In the genomic region with DNA sequence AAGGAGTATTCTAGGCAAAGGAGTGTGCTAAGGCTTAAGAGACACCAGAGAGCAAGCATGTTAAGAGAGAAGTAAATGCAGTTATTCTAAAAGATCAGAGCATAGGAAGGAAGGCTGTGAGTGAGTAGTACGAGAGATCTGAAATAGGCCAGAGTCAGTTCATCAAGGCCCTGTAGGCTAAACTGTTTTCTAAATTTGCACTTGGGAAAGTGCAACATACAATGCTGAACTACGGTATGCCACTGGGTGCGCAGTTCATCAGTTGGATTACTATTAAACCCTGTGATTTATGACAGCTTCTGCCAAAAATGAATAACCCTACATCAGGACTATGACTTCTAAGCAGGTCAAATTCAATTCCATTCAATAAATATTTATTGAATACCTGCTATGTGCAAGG, we compare ENCODE assay signal across 30 cellular contexts. TPM values are rescaled to one million over a fixed set of nuclear protein-coding genes. Genes with fewer than 3 reads are reported as not detected.
DNase-seq lines count a peak whose midpoint lies in the region; ATAC-seq, FAIRE-seq and TF ChIP-seq lines count a peak whose summit lies in the region.
"Had no signal": no experiment of that assay in that cellular context is flagged by ENCODE, and none has a peak within 500 bp of the region (broad histone marks: within the 10 kb centered on the region; RNA-seq: fewer than 3 reads in every experiment).

No MANE protein-coding gene starts in this region.

- peaks cover under 1 to 29% of the 10 kb centered on the region in 2 experiments; a peak in 3 of 5 replicates for H3K36me3 ChIP-seq in HepG2 (replicated peaks in 1 of 2; ENCODE audit: control insufficient read depth in 1 of 2, insufficient read depth in 2 of 2, low read length in 2 of 2)

- no peak overlapping the region for H3K4me3 ChIP-seq in HepG2 (replicated peaks in 1 of 3; ENCODE audit: insufficient read depth in 1 of 3, low read depth in 2 of 3, low read length in 3 of 3)
- H3K4me3 ChIP-seq: ascending aorta, cardiac muscle cell, esophagus muscularis mucosa, suprapubic skin had no signal

- H3K9me3 Mint-ChIP-seq in WTC11 (no peaks in the 10 kb centered on the region), immature natural killer cell (no peaks in the 10 kb centered on the region)
- H3K9me3 Mint-ChIP-seq in stimulated activated naive CD8-positive, alpha-beta T cell treated with anti-CD3 and anti-CD28 coated beads, Interleukin-15, amount 100 ng/mL, for 72 hours: no peaks in the 10 kb centered on the region
- H3K9me3 Mint-ChIP-seq: activated T-cell treated with anti-CD3 and anti-CD28 coated beads, Interleukin-2, amount 50 U/mL, for 4 hours; H9 had no signal

- H2AFZ ChIP-seq in HepG2 (ENCODE audit: low read length): no peak overlapping the region

- H3K4me3 Mint-ChIP-seq in WTC11 (no peak overlapping the region), immature natural killer cell (peak overlapping the region in 3 of 5 donors; percentile 4 to 33 (median 8))
- H3K4me3 Mint-ChIP-seq in stimulated activated naive CD8-positive, alpha-beta T cell treated with anti-CD3 and anti-CD28 coated beads, Interleukin-15, amount 100 ng/mL, for 72 hours: peak overlapping the region; percentile 36 to 41
- H3K4me3 Mint-ChIP-seq: activated naive CD4-positive, alpha-beta T cell treated with anti-CD3 and anti-CD28 coated beads for 36 hours; activated T-cell treated with anti-CD3 and anti-CD28 coated beads, Interleukin-2, amount 50 U/mL, for 4 hours; H9 had no signal

- H3K36me3 Mint-ChIP-seq in WTC11 (peaks cover 14% of the 10 kb centered on the region), immature natural killer cell (peaks cover 15 to 28% (median 17%) of the 10 kb centered on the region in 3 donors)

- POLR2A ChIA-PET in WTC11 (lab: Charles Lee) (interaction anchor here (0.6 kb wide), 1 partner anchor 621 kb away, joined by 3 read pairs; no protein-coding TSS in a partner anchor), HepG2 (lab: Yijun Ruan, JAX) (no interaction called here)

- intact Hi-C loops in left ventricle myocardium superior (cut with micrococcal nuclease) (no loop called here), Right ventricle myocardium superior (cut with DNase I) (no loop called here), HepG2 (cut with micrococcal nuclease; ENCODE audit: unreplicated experiment) (no loop called here)

- peaks cover 41% of the 10 kb centered on the region for H3K79me2 ChIP-seq in HepG2 (ENCODE audit: insufficient read depth, low read length)

- no peak for TF ChIP-seq RAD21 in HepG2 (CRISPR knock-in tag; IDR thresholded peaks at IDR 0.05)

- TF ChIP-seq POLR2A in HepG2 (IDR thresholded peaks at IDR 0.05; ENCODE audit: insufficient read depth in 1 of 2, low read depth in 2 of 2, low read length in 2 of 2): no peak

- no peak overlapping the region for H3K27ac ChIP-seq in HepG2 (ENCODE audit: extremely low read length, insufficient read depth, low read length)
- H3K27ac ChIP-seq: ascending aorta, cardiac muscle cell, esophagus muscularis mucosa, suprapubic skin had no signal

- no TSS peak for BruUV-seq in HepG2 (replicated peaks; lab: Mats Ljungman, UMichigan)

- CTCF ChIA-PET in WTC11 (lab: Charles Lee) (interaction anchor here (1.3 kb wide), 1 partner anchor 10 kb away, joined by 3 read pairs; the partner anchor contains the start of gene CBLB), HepG2 (lab: Yijun Ruan, JAX; ENCODE audit: low intra/inter-chr PET ratio, low total read pairs) (no interaction called here)

- WGBS in HepG2 (ENCODE audit: low lambda C conversion rate): 99% methylated on average over 3 of the region's 3 CpGs

- H3K9ac ChIP-seq in HepG2 (ENCODE audit: insufficient read depth, low read depth, low read length): no peak overlapping the region

- H3K27me3 Mint-ChIP-seq in WTC11 (ENCODE audit: low read depth): no peaks in the 10 kb centered on the region
- peaks cover 0 to under 1% (median 0%) of the 10 kb centered on the region in 3 donors for H3K27me3 Mint-ChIP-seq in immature natural killer cell (ENCODE audit: low read depth in 3 of 3)
- no peaks in the 10 kb centered on the region for H3K27me3 Mint-ChIP-seq in stimulated activated naive CD8-positive, alpha-beta T cell treated with anti-CD3 and anti-CD28 coated beads, Interleukin-15, amount 100 ng/mL, for 72 hours

- H3K4me2 ChIP-seq in HepG2 (ENCODE audit: low read depth, low read length): no peak overlapping the region

- FAIRE-seq in HepG2 (lab: Jason Lieb, UNC): no peak
- FAIRE-seq: GM18507, urothelium cell line had no signal

- in situ Hi-C loops in HepG2 (cut with HindIII; ENCODE audit: extremely low pct_ligation_motif_present, low pct_unique_long_range_greater_than_20kb): no loop called here

- peak; percentile 34 for ATAC-seq in left ventricle myocardium superior
- ATAC-seq in Right ventricle myocardium superior (ENCODE audit: poor library complexity): no peak
- no peak for ATAC-seq in WTC11
- ATAC-seq in stimulated activated naive CD8-positive, alpha-beta T cell treated with anti-CD3 and anti-CD28 coated beads, Interleukin-15, amount 100 ng/mL, for 72 hours: no peak
- ATAC-seq in HepG2: no peak
- ATAC-seq in HG02571 (IDR thresholded peaks at IDR 0.05; ENCODE audit: unreplicated experiment): no peak
- ATAC-seq: activated T-cell treated with anti-CD3 and anti-CD28 coated beads, Interleukin-2, amount 50 U/mL, for 4 hours; left colon; Panc1; right cardiac atrium had no signal

- H3K27ac Mint-ChIP-seq in WTC11: peak overlapping the region; percentile 0; the same call in 1 of the 2 replicates
- peak overlapping the region in 5 of 6 donors; percentile 8 to 72 (median 61) for H3K27ac Mint-ChIP-seq in immature natural killer cell
- H3K27ac Mint-ChIP-seq in stimulated activated naive CD8-positive, alpha-beta T cell treated with anti-CD3 and anti-CD28 coated beads, Interleukin-15, amount 100 ng/mL, for 72 hours: peak overlapping the region in 1 of 2 donors; percentile 76
- H3K27ac Mint-ChIP-seq: activated naive CD4-positive, alpha-beta T cell treated with anti-CD3 and anti-CD28 coated beads for 36 hours; H9 had no signal

- DNase-seq in left ventricle myocardium superior (no peak), Right ventricle myocardium superior (no peak), WTC11 (ENCODE audit: low spot score) (no peak), immature natural killer cell (no peak), HepG2 (ENCODE audit: low spot score) (no peak)
- no peak for DNase-seq in stimulated activated naive CD8-positive, alpha-beta T cell treated with anti-CD3 and anti-CD28 coated beads, Interleukin-15, amount 100 ng/mL, for 72 hours
- no peak for DNase-seq in stimulated activated CD4-positive, alpha-beta T cell treated with anti-CD3 and anti-CD28 coated beads, Interleukin-4, amount 100 ng/mL, for 1 hour
- DNase-seq: activated naive CD4-positive, alpha-beta T cell treated with anti-CD3 and anti-CD28 coated beads for 36 hours; activated T-cell treated with anti-CD3 and anti-CD28 coated beads, Interleukin-2, amount 50 U/mL, for 4 hours; Caco-2; DND-41; foreskin melanocyte; H9; hippocampal formation; left colon; mesenchymal stem cell; NCI-H1105; NCI-H2029; NCI-H526; right cardiac atrium; SHP77 treated with DMSO at 0.1 percent for 48 hours; stimulated activated CD4-positive, alpha-beta T cell treated with anti-CD3 and anti-CD28 coated beads, Interleukin-2, amount 100 ng/mL, for 24 hours had no signal

- H3K27me3 ChIP-seq in HepG2 (ENCODE audit: control insufficient read depth in 1 of 2, insufficient read depth in 2 of 2, low read length in 2 of 2): no peaks in the 10 kb centered on the region
- H3K27me3 ChIP-seq: ascending aorta, cardiac muscle cell, esophagus muscularis mucosa, suprapubic skin had no signal

- TF ChIP-seq CTCF in WTC11 (IDR thresholded peaks at IDR 0.05): no peak
- TF ChIP-seq CTCF in HepG2 (CRISPR knock-in tag; IDR thresholded peaks at IDR 0.05): no peak

- H3K9me3 ChIP-seq in HepG2 (ENCODE audit: low read length): no peaks in the 10 kb centered on the region
- H3K9me3 ChIP-seq: ascending aorta, Caco-2, esophagus muscularis mucosa, suprapubic skin had no signal

- H3K4me1 Mint-ChIP-seq in WTC11 (peaks cover 7% of the 10 kb centered on the region), immature natural killer cell (peaks cover 48 to 70% of the 10 kb centered on the region in 2 donors)
- H3K4me1 Mint-ChIP-seq in stimulated activated naive CD8-positive, alpha-beta T cell treated with anti-CD3 and anti-CD28 coated beads, Interleukin-15, amount 100 ng/mL, for 72 hours: peaks cover 42% of the 10 kb centered on the region

- peaks cover 9% of the 10 kb centered on the region for H3K4me1 ChIP-seq in HepG2 (ENCODE audit: insufficient read depth, low read length)
- H3K4me1 ChIP-seq: Caco-2 had no signal

- peaks cover 33% of the 10 kb centered on the region for H4K20me1 ChIP-seq in HepG2 (ENCODE audit: insufficient read depth, low read length)

- TF ChIP-seq EP300 in HepG2 (IDR thresholded peaks at IDR 0.05; ENCODE audit: low read depth in 2 of 2, low read length in 2 of 2) (no peak), HepG2 (CRISPR knock-in tag; IDR thresholded peaks at IDR 0.05; ENCODE audit: borderline replicate concordance) (no peak)

RNA-seq across cellular contexts. Expression of gene CBLB, which starts 10.8 kb away (rescaled TPM):
- 60.3 TPM for total RNA-seq in left ventricle myocardium superior
- total RNA-seq in Right ventricle myocardium superior: 56.7 TPM
- total RNA-seq in WTC11 (2021): 19.8 to 20.3 TPM (median 19.8 TPM) in 3 replicates
- 10 to 100 TPM; 27.7 to 62.4 (median 31.5) TPM for polyA plus RNA-seq in immature natural killer cell
- 5.1 and 9.8 TPM in 2 replicates for total RNA-seq in HepG2 (2016; rRNA removed; fragmentation: Illumina TruSeq; extraction: Trizol)
- 1.1 and 1.6 TPM in 2 replicates for total RNA-seq in HepG2 (2016; cell fraction: cytosol; rRNA removed; fragmentation: Illumina TruSeq; extraction: Trizol; ENCODE audit: low read depth)
- 7.4 and 8.5 TPM in 2 replicates for total RNA-seq in HepG2 (2016; cell fraction: insoluble cytoplasmic fraction; rRNA removed; fragmentation: Illumina TruSeq; extraction: Trizol)
- 2.3 and 3.5 TPM in 2 replicates for total RNA-seq in HepG2 (2016; cell fraction: membrane; rRNA removed; fragmentation: Illumina TruSeq; extraction: Trizol)
- 36.8 and 38.2 TPM in 2 replicates for total RNA-seq in HepG2 (2016; cell fraction: nucleus; rRNA removed; fragmentation: Illumina TruSeq; extraction: Trizol)
- 14.9 and 16.4 TPM in 2 replicates for polyA plus RNA-seq in HepG2 (2011; rRNA removed)
- polyA plus RNA-seq in HepG2 (2011; cell fraction: cytosol; rRNA removed): 5.3 and 9.4 TPM in 2 replicates
- polyA plus RNA-seq in HepG2 (2011; cell fraction: nucleus; rRNA removed): 24.6 and 25.9 TPM in 2 replicates
- 12.7 and 15.0 TPM in 2 replicates for polyA plus RNA-seq in HepG2 (2012)
- 0.40 and 0.97 TPM in 2 replicates for polyA plus RNA-seq in HepG2 (2016; cell fraction: cytosol; fragmentation: Illumina TruSeq; extraction: Trizol; ENCODE audit: low read depth)
- 4.2 and 6.6 TPM in 2 replicates for polyA plus RNA-seq in HepG2 (2016; cell fraction: insoluble cytoplasmic fraction; fragmentation: Illumina TruSeq; extraction: Trizol; ENCODE audit: low read depth)
- 1.3 and 1.9 TPM in 2 replicates for polyA plus RNA-seq in HepG2 (2016; cell fraction: membrane; fragmentation: Illumina TruSeq; extraction: Trizol; ENCODE audit: low read depth)
- 17.4 and 22.5 TPM in 2 replicates for polyA plus RNA-seq in HepG2 (2016; cell fraction: nucleus; fragmentation: Illumina TruSeq; extraction: Trizol; ENCODE audit: insufficient read depth, low read depth)
- 4.3 and 14.6 TPM in 2 replicates for polyA minus RNA-seq in HepG2 (2011; rRNA and poly(A)+ RNA removed; ENCODE audit: low replicate concordance)
- polyA minus RNA-seq in HepG2 (2011; cell fraction: cytosol; rRNA and poly(A)+ RNA removed): 9.0 and 9.7 TPM in 2 replicates
- 226 and 257 TPM in 2 replicates for polyA minus RNA-seq in HepG2 (2011; cell fraction: nucleus; rRNA and poly(A)+ RNA removed)
